In genomic region chr2:30252723-30253688, GRCh38 we compare ENCODE assay signal across 8 cellular contexts. TPM values are rescaled to one million over a fixed set of nuclear protein-coding genes. Genes with fewer than 3 reads are reported as not detected.
DNase-seq lines count a peak whose midpoint lies in the region; ATAC-seq and TF ChIP-seq lines count a peak whose summit lies in the region.

No MANE protein-coding gene starts in this region.

- ATAC-seq in activated B cell treated with CpG ODN at 0.5 μM for 24 hours (ENCODE audit: low read depth) = peak; percentile 70
- ATAC-seq in GM21737 (IDR thresholded peaks at IDR 0.05; ENCODE audit: unreplicated experiment) = no peak

- POLR2A ChIA-PET in activated B cell treated with CpG ODN at 0.5 μM for 24 hours (lab: Charles Lee) = interaction anchor here (0.8 to 1.4 kb wide), 5 partner anchors 9 to 84 kb away, joined by 3 to 6 read pairs (median 5); no protein-coding TSS in a partner anchor

- peaks cover 78% of the 10 kb centered on the region for H3K36me3 Mint-ChIP-seq in activated B cell treated with CpG ODN at 0.5 μM for 24 hours (ENCODE audit: low read depth)
- peaks cover 59% of the 10 kb centered on the region for H3K36me3 Mint-ChIP-seq in stimulated activated naive CD8-positive, alpha-beta T cell treated with anti-CD3 and anti-CD28 coated beads, Interleukin-15, Interleukin-2, amounts not matched to agents 100 ng/mL and 50 ng/mL, for 24 hours (ENCODE audit: low read depth)

- no peaks in the 10 kb centered on the region for H3K27me3 Mint-ChIP-seq in activated B cell treated with CpG ODN at 0.5 μM for 24 hours
- no peaks in the 10 kb centered on the region for H3K27me3 Mint-ChIP-seq in stimulated activated naive CD8-positive, alpha-beta T cell treated with anti-CD3 and anti-CD28 coated beads, Interleukin-15, Interleukin-2, amounts not matched to agents 100 ng/mL and 50 ng/mL, for 24 hours

- H3K4me1 Mint-ChIP-seq in activated B cell treated with CpG ODN at 0.5 μM for 24 hours = peaks cover 72% of the 10 kb centered on the region
- H3K4me1 Mint-ChIP-seq in stimulated activated naive CD8-positive, alpha-beta T cell treated with anti-CD3 and anti-CD28 coated beads, Interleukin-15, Interleukin-2, amounts not matched to agents 100 ng/mL and 50 ng/mL, for 24 hours (ENCODE audit: low read depth) = peaks cover 98% of the 10 kb centered on the region

- DNase-seq in HS-27A (ENCODE audit: low read depth) (peak; percentile 64), activated B cell treated with CpG ODN at 0.5 μM for 24 hours (no peak), dedifferentiated amniotic fluid mesenchymal stem cell (ENCODE audit: extremely low spot score) (peak; percentile 76), mucosa of gallbladder (ENCODE audit: low spot score) (peak; percentile 71), NCI-H2171 (lab: John Stamatoyannopoulos, UW) (no peak), iPS-NIHi11 (ENCODE audit: low spot score) (no peak)

- intact Hi-C loops in activated B cell treated with CpG ODN at 0.5 μM for 24 hours (cut with micrococcal nuclease) = loop anchor here (2.0 kb wide), 1 partner anchor 14 kb away; no protein-coding TSS in a partner anchor

- CTCF ChIA-PET in activated B cell treated with CpG ODN at 0.5 μM for 24 hours (lab: Charles Lee) = interaction anchor here (1.3 kb wide), 1 partner anchor 14 kb away, joined by 4 read pairs; no protein-coding TSS in a partner anchor

- peak overlapping the region; percentile 1 for H3K4me3 Mint-ChIP-seq in activated B cell treated with CpG ODN at 0.5 μM for 24 hours
- peak overlapping the region; percentile 73 for H3K4me3 Mint-ChIP-seq in stimulated activated naive CD8-positive, alpha-beta T cell treated with anti-CD3 and anti-CD28 coated beads, Interleukin-15, Interleukin-2, amounts not matched to agents 100 ng/mL and 50 ng/mL, for 24 hours

- H3K27ac Mint-ChIP-seq in activated B cell treated with CpG ODN at 0.5 μM for 24 hours = peak overlapping the region; percentile 85
- peak overlapping the region; percentile 98 for H3K27ac Mint-ChIP-seq in stimulated activated naive CD8-positive, alpha-beta T cell treated with anti-CD3 and anti-CD28 coated beads, Interleukin-15, Interleukin-2, amounts not matched to agents 100 ng/mL and 50 ng/mL, for 24 hours

- TF ChIP-seq CTCF in activated B cell treated with CpG ODN at 0.5 μM for 24 hours (IDR thresholded peaks at IDR 0.05) = no peak

- H3K9me3 Mint-ChIP-seq in activated B cell treated with CpG ODN at 0.5 μM for 24 hours = no peaks in the 10 kb centered on the region
- H3K9me3 Mint-ChIP-seq in stimulated activated naive CD8-positive, alpha-beta T cell treated with anti-CD3 and anti-CD28 coated beads, Interleukin-15, Interleukin-2, amounts not matched to agents 100 ng/mL and 50 ng/mL, for 24 hours = peaks cover 6% of the 10 kb centered on the region

RNA-seq across cellular contexts. Expression of gene LBH, which starts 21.7 kb away (rescaled TPM):
- total RNA-seq in activated B cell treated with CpG ODN at 0.5 μM for 24 hours = 120 and 131 TPM in 2 replicates
- 114 TPM for total RNA-seq in mucosa of gallbladder

Comparison
In these comparisons a context has a peak if more than half of its experiments do, and no peak if none do; other contexts are left out.
1. DNase-seq: peak in HS-27A (single experiment), dedifferentiated amniotic fluid mesenchymal stem cell (single experiment) and mucosa of gallbladder (single experiment); none in activated B cell treated with CpG ODN at 0.5 μM for 24 hours (single experiment), NCI-H2171 (single experiment) and iPS-NIHi11 (single experiment).